In the genomic region with DNA sequence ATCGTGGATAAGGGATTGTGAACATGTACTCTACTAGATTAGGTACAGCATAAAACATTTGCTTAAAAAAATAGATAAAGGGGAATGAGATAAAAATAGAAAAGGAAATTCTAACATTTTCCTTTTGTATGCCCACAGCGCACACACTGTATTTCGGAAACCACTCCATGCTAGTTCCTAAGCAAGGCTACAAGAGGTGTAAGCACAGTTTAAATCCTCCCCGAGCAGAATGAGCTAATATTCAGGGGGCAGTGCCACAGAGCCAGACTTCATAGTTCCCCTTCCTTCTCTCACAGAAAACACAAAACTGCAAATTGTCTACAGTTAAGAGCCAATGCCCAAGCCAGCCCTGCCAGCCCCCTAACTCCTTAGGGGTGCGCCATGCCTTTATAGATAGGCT, we compare ENCODE assay signal across 15 cellular contexts.
DNase-seq lines count a peak whose midpoint lies in the region; ATAC-seq lines count a peak whose summit lies in the region.
"Had no signal": no experiment of that assay in that cellular context is flagged by ENCODE, and none has a peak within 500 bp of the region (broad histone marks: within the 10 kb centered on the region; RNA-seq: fewer than 3 reads in every experiment).

No MANE protein-coding gene starts in this region.

- no peaks in the 10 kb centered on the region for H3K27me3 ChIP-seq in neuronal stem cell (ENCODE audit: control insufficient read depth in 3 of 3, insufficient read depth in 3 of 3, low read depth in 1 of 3, low read length in 3 of 3)
- H3K27me3 ChIP-seq: BLaER1 treated with 17β-estradiol and CSF1 and Interleukin-3, amounts not matched to agents 10 nM and 100 nM had no signal

- peaks cover 16% of the 10 kb centered on the region for H3K4me1 Mint-ChIP-seq in stimulated activated naive CD8-positive, alpha-beta T cell treated with anti-CD3 and anti-CD28 coated beads, Interleukin-15, amount 100 ng/mL, for 72 hours
- H3K4me1 Mint-ChIP-seq: B cell had no signal

- H3K27me3 Mint-ChIP-seq in stimulated activated naive CD8-positive, alpha-beta T cell treated with anti-CD3 and anti-CD28 coated beads, Interleukin-15, amount 100 ng/mL, for 72 hours: peaks cover 54% of the 10 kb centered on the region

- DNase-seq in MV-4-11 (lab: John Stamatoyannopoulos, UW): peak; percentile 6
- DNase-seq in UCSD-AML1 (lab: John Stamatoyannopoulos, UW; ENCODE audit: unreplicated experiment): peak; percentile 18
- no peak for DNase-seq in left lobe of liver (ENCODE audit: low spot score)
- no peak for DNase-seq in neuronal stem cell (ENCODE audit: low spot score)
- no peak for DNase-seq in NCI-H510A (lab: John Stamatoyannopoulos, UW)
- no peak for DNase-seq in stimulated activated naive CD8-positive, alpha-beta T cell treated with anti-CD3 and anti-CD28 coated beads, Interleukin-15, amount 100 ng/mL, for 72 hours
- DNase-seq: Calu3; CD8-positive, alpha-beta T cell; DMS79 treated with DMSO at 0.1 percent for 48 hours; GF-D8; HFFc6 had no signal

- no peak overlapping the region for H2AK5ac ChIP-seq in neuronal stem cell (ENCODE audit: low read depth, low read length)

- no peak overlapping the region for H2BK12ac ChIP-seq in neuronal stem cell (ENCODE audit: low read length)

- no peak overlapping the region for H3K18ac ChIP-seq in neuronal stem cell (ENCODE audit: low read length)

- no peaks in the 10 kb centered on the region for H3K9me3 ChIP-seq in neuronal stem cell (replicated peaks in 1 of 2; ENCODE audit: control insufficient read depth in 2 of 2, insufficient read depth in 1 of 2, low read depth in 1 of 2, low read length in 2 of 2)
- H3K9me3 ChIP-seq: BLaER1 treated with 17β-estradiol and CSF1 and Interleukin-3, amounts not matched to agents 10 nM and 100 nM had no signal

- no peak overlapping the region for H3K9ac ChIP-seq in neuronal stem cell (ENCODE audit: low read depth, low read length, poor library complexity)
- H3K9ac ChIP-seq: BLaER1 treated with 17β-estradiol and CSF1 and Interleukin-3, amounts not matched to agents 10 nM and 100 nM had no signal

- H3K4me1 ChIP-seq in neuronal stem cell (ENCODE audit: control insufficient read depth in 2 of 2, insufficient read depth in 1 of 2, low read depth in 1 of 2, low read length in 2 of 2): no peaks in the 10 kb centered on the region

- H3K14ac ChIP-seq in neuronal stem cell (ENCODE audit: low read length): no peak overlapping the region

- no peak overlapping the region for H3K27ac Mint-ChIP-seq in stimulated activated naive CD8-positive, alpha-beta T cell treated with anti-CD3 and anti-CD28 coated beads, Interleukin-15, amount 100 ng/mL, for 72 hours
- H3K27ac Mint-ChIP-seq: B cell; CD8-positive, alpha-beta T cell; HFFc6 had no signal

- no peak overlapping the region for H3K27ac ChIP-seq in neuronal stem cell (replicated peaks; ENCODE audit: low read length)
- H3K27ac ChIP-seq: BLaER1 treated with 17β-estradiol and CSF1 and Interleukin-3, amounts not matched to agents 10 nM and 100 nM had no signal

- H4K8ac ChIP-seq in neuronal stem cell (ENCODE audit: low read depth, low read length): no peak overlapping the region

- ATAC-seq in left lobe of liver (peak; percentile 76), HG03469 (IDR thresholded peaks at IDR 0.05; ENCODE audit: unreplicated experiment) (no peak)
- no peak for ATAC-seq in stimulated activated naive CD8-positive, alpha-beta T cell treated with anti-CD3 and anti-CD28 coated beads, Interleukin-15, amount 100 ng/mL, for 72 hours
- ATAC-seq: CD8-positive, alpha-beta T cell; HCT116 had no signal

- H2AFZ ChIP-seq in neuronal stem cell (ENCODE audit: low read length): peak overlapping the region; percentile 17

- H4K91ac ChIP-seq in neuronal stem cell (ENCODE audit: low read depth, low read length, poor library complexity): no peak overlapping the region

- H2BK120ac ChIP-seq in neuronal stem cell (ENCODE audit: low read depth, low read length): no peak overlapping the region

- no peak overlapping the region for H3K4me3 Mint-ChIP-seq in stimulated activated naive CD8-positive, alpha-beta T cell treated with anti-CD3 and anti-CD28 coated beads, Interleukin-15, amount 100 ng/mL, for 72 hours
- H3K4me3 Mint-ChIP-seq: B cell; CD8-positive, alpha-beta T cell; HFFc6 had no signal

- H3K9me3 Mint-ChIP-seq in stimulated activated naive CD8-positive, alpha-beta T cell treated with anti-CD3 and anti-CD28 coated beads, Interleukin-15, amount 100 ng/mL, for 72 hours: no peaks in the 10 kb centered on the region
- H3K9me3 Mint-ChIP-seq: CD8-positive, alpha-beta T cell; HFFc6 had no signal

- no peak overlapping the region for H3K4me2 ChIP-seq in neuronal stem cell (ENCODE audit: insufficient read depth, low read length, poor library complexity, severe bottlenecking)
- H3K4me2 ChIP-seq: BLaER1 treated with 17β-estradiol and CSF1 and Interleukin-3, amounts not matched to agents 10 nM and 100 nM had no signal

- no peaks in the 10 kb centered on the region for H3K36me3 ChIP-seq in neuronal stem cell (replicated peaks in 1 of 2; ENCODE audit: control insufficient read depth in 2 of 2, insufficient read depth in 2 of 2, low read length in 2 of 2)
- H3K36me3 ChIP-seq: BLaER1 treated with 17β-estradiol and CSF1 and Interleukin-3, amounts not matched to agents 10 nM and 100 nM had no signal

- H3K4ac ChIP-seq in neuronal stem cell (ENCODE audit: low read length): no peak overlapping the region

- no peak overlapping the region for H2BK15ac ChIP-seq in neuronal stem cell (ENCODE audit: low read length)

- no peak overlapping the region for H3K23ac ChIP-seq in neuronal stem cell (ENCODE audit: low read depth, low read length, poor library complexity)

- no peak overlapping the region for H3K4me3 ChIP-seq in neuronal stem cell (ENCODE audit: low read length in 2 of 2)
- H3K4me3 ChIP-seq: BLaER1 treated with 17β-estradiol and CSF1 and Interleukin-3, amounts not matched to agents 10 nM and 100 nM had no signal

- no peak overlapping the region for H2BK5ac ChIP-seq in neuronal stem cell (ENCODE audit: low read length)

- no peaks in the 10 kb centered on the region for H3K79me1 ChIP-seq in neuronal stem cell (ENCODE audit: low read depth, low read length)

- WGBS in neuronal stem cell (ENCODE audit: extremely low coverage in 2 of 2, insufficient read length in 2 of 2, insufficient replicate concordance in 1 of 2), 2 donors: no CpG with 5 or more reads among the region's 5 CpGs

Comparison
In these comparisons a context has a peak if more than half of its experiments do, and no peak if none do; other contexts are left out.
1. DNase-seq: peak in MV-4-11 (single experiment) and UCSD-AML1 (single experiment); none in left lobe of liver (single experiment), neuronal stem cell (single experiment), NCI-H510A (single experiment) and stimulated activated naive CD8-positive, alpha-beta T cell treated with anti-CD3 and anti-CD28 coated beads, Interleukin-15, amount 100 ng/mL, for 72 hours (0 of 2).